16 cellular contexts compared by ENCODE assay signal in the genomic region with DNA sequence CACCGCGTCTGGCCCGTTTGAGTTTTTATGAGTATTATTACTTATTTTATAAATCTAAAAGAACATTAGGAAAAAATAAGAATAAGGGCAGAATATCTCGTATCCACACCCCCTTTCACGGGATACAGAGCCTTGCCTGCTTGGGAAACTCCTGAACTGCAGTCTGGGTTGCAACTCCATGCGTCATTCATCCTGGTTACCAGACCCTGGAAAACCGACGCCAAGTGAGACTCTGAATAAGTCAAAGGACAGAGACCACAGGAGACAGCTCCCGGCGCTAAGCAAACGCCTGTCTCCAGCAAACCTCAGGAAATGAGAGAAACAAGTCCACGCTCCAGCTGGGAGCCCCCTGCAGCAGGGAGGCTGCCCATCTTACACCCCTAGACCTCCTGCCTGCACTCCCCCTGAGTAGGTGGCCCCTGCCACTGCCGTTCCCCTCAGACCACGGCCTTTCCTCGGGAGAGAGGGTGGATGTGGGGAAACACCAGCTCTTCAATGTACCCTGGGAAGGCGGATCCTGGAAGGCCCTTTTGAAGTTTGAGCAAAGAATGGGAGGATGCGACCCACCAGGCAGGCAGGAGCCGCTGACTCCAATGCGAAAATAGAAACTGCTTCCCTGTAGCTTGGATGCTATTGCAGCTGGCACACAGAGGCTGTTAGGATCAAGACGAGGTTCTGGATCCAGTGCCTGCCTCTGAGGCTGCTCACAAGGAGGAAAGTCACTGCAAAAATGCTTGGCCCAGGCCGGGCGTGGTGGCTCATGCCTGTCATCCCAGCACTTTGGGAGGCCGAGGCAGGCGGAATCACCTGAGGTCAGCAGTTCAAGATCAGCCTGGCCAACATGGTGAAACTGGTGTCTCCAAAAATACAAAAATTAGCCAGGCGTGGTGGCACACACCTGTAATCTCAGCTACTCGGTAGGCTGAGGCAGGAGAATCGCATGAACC. TPM values are rescaled to one million over a fixed set of nuclear protein-coding genes. Genes with fewer than 3 reads are reported as not detected.
DNase-seq lines count a peak whose midpoint lies in the region; ATAC-seq and TF ChIP-seq lines count a peak whose summit lies in the region.
"Had no signal": no experiment of that assay in that cellular context is flagged by ENCODE, and none has a peak within 500 bp of the region (broad histone marks: within the 10 kb centered on the region; RNA-seq: fewer than 3 reads in every experiment).

No MANE protein-coding gene starts in this region.

- no peaks in the 10 kb centered on the region for H3K27me3 ChIP-seq in SJSA1 (replicated peaks)
- no peaks in the 10 kb centered on the region for H3K27me3 ChIP-seq in fibroblast of lung (ENCODE audit: control insufficient read depth, insufficient read depth, low read length)
- no peaks in the 10 kb centered on the region for H3K27me3 ChIP-seq in osteoblast (ENCODE audit: insufficient read depth, low read length)
- H3K27me3 ChIP-seq in naive thymus-derived CD4-positive, alpha-beta T cell (ENCODE audit: control insufficient read depth in 2 of 2, insufficient read depth in 2 of 2, low read length in 2 of 2): no peaks in the 10 kb centered on the region

- CTCF ChIA-PET in naive thymus-derived CD4-positive, alpha-beta T cell (lab: Charles Lee): no interaction called here

- no peak overlapping the region for H3K4me3 Mint-ChIP-seq in activated naive CD8-positive, alpha-beta T cell treated with anti-CD3 and anti-CD28 coated beads for 36 hours
- no peak overlapping the region for H3K4me3 Mint-ChIP-seq in naive thymus-derived CD4-positive, alpha-beta T cell
- H3K4me3 Mint-ChIP-seq: activated CD4-positive, alpha-beta T cell treated with anti-CD3 and anti-CD28 coated beads, Interleukin-2, amount 10 ng/mL, durations not matched to agents 24 days and 14 days; activated naive CD8-positive, alpha-beta T cell; activated T-cell treated with anti-CD3 and anti-CD28 coated beads, Interleukin-2, amount 50 U/mL, for 24 hours had no signal

- H3K4me1 Mint-ChIP-seq in activated naive CD8-positive, alpha-beta T cell treated with anti-CD3 and anti-CD28 coated beads for 36 hours: peaks cover 9% of the 10 kb centered on the region
- peaks cover 0 to 19% (median 0%) of the 10 kb centered on the region in 7 donors for H3K4me1 Mint-ChIP-seq in naive thymus-derived CD4-positive, alpha-beta T cell

- H3K79me2 ChIP-seq in fibroblast of lung (ENCODE audit: control insufficient read depth, insufficient read depth, low read length) (peaks cover 45% of the 10 kb centered on the region), osteoblast (ENCODE audit: insufficient read depth, low read length) (peaks cover 90% of the 10 kb centered on the region)

- H2AFZ ChIP-seq in fibroblast of lung (ENCODE audit: low read length): no peak overlapping the region
- no peak overlapping the region for H2AFZ ChIP-seq in osteoblast (ENCODE audit: low read length)

- POLR2A ChIA-PET in naive thymus-derived CD4-positive, alpha-beta T cell (lab: Charles Lee): no interaction called here

- H3K27ac Mint-ChIP-seq in activated naive CD8-positive, alpha-beta T cell treated with anti-CD3 and anti-CD28 coated beads for 36 hours: no peak overlapping the region
- H3K27ac Mint-ChIP-seq in naive thymus-derived CD4-positive, alpha-beta T cell: no peak overlapping the region
- H3K27ac Mint-ChIP-seq: activated CD4-positive, alpha-beta T cell treated with anti-CD3 and anti-CD28 coated beads, Interleukin-2, amount 10 ng/mL, durations not matched to agents 24 days and 14 days; activated naive CD8-positive, alpha-beta T cell; activated T-cell treated with anti-CD3 and anti-CD28 coated beads, Interleukin-2, amount 50 U/mL, for 24 hours; IgD-negative memory B cell had no signal

- H3K9me3 ChIP-seq in SJSA1 (replicated peaks): no peaks in the 10 kb centered on the region
- H3K9me3 ChIP-seq in fibroblast of lung (ENCODE audit: control insufficient read depth, insufficient read depth, low read depth, low read length): no peaks in the 10 kb centered on the region
- H3K9me3 ChIP-seq in osteoblast (ENCODE audit: low read depth, low read length): no peaks in the 10 kb centered on the region
- H3K9me3 ChIP-seq in naive thymus-derived CD4-positive, alpha-beta T cell (ENCODE audit: control insufficient read depth in 2 of 3, low read length in 3 of 3): no peaks in the 10 kb centered on the region

- H3K4me2 ChIP-seq in fibroblast of lung (ENCODE audit: extremely low read depth, insufficient read depth, low read length) (no peak overlapping the region), osteoblast (ENCODE audit: insufficient read depth, low read length) (no peak overlapping the region)

- TF ChIP-seq CTCF in fibroblast of lung (conservative IDR thresholded peaks at IDR 0.05 in 1 of 2, IDR thresholded peaks at IDR 0.05 in 1 of 2; ENCODE audit: low read depth in 1 of 2, low read length in 2 of 2): no peak
- TF ChIP-seq CTCF in osteoblast (IDR thresholded peaks at IDR 0.05; ENCODE audit: extremely low read depth, low read depth, low read length): no peak

- ATAC-seq in naive thymus-derived CD4-positive, alpha-beta T cell: no peak
- ATAC-seq: left ventricle myocardium superior had no signal

- H3K4me1 ChIP-seq in SJSA1 (replicated peaks) (peaks cover 35% of the 10 kb centered on the region), fibroblast of lung (ENCODE audit: control insufficient read depth, extremely low read depth, insufficient read depth, low read length) (peaks cover 25% of the 10 kb centered on the region), osteoblast (ENCODE audit: insufficient read depth, low read length) (peaks cover 42% of the 10 kb centered on the region)
- H3K4me1 ChIP-seq in naive thymus-derived CD4-positive, alpha-beta T cell (ENCODE audit: control insufficient read depth in 2 of 2, insufficient read depth in 2 of 2, low read length in 2 of 2): no peaks in the 10 kb centered on the region

- H3K27ac ChIP-seq in SJSA1: 0 out of 2 replicates have a peak overlapping the region, but pooled peaks have one; percentile 26
- no peak overlapping the region for H3K27ac ChIP-seq in fibroblast of lung (ENCODE audit: insufficient read depth, low read length)
- H3K27ac ChIP-seq in osteoblast (ENCODE audit: low read depth, low read length): peak overlapping the region; percentile 65
- no peak overlapping the region for H3K27ac ChIP-seq in naive thymus-derived CD4-positive, alpha-beta T cell (ENCODE audit: low read depth, low read length)

- H3K9me3 Mint-ChIP-seq in activated naive CD8-positive, alpha-beta T cell treated with anti-CD3 and anti-CD28 coated beads for 36 hours: no peaks in the 10 kb centered on the region
- no peaks in the 10 kb centered on the region for H3K9me3 Mint-ChIP-seq in naive thymus-derived CD4-positive, alpha-beta T cell
- H3K9me3 Mint-ChIP-seq: activated CD4-positive, alpha-beta T cell treated with anti-CD3 and anti-CD28 coated beads, Interleukin-2, amount 10 ng/mL, durations not matched to agents 24 days and 14 days; activated T-cell treated with anti-CD3 and anti-CD28 coated beads, Interleukin-2, amount 50 U/mL, for 24 hours; IgD-negative memory B cell had no signal

- H3K4me3 ChIP-seq in SJSA1 (no peak overlapping the region), fibroblast of lung (replicated peaks in 1 of 4; ENCODE audit: control extremely low read depth in 1 of 4, insufficient read depth in 1 of 4, low read depth in 3 of 4, low read length in 4 of 4) (no peak overlapping the region), osteoblast (ENCODE audit: insufficient read depth, low read length) (no peak overlapping the region)
- no peak overlapping the region for H3K4me3 ChIP-seq in naive thymus-derived CD4-positive, alpha-beta T cell (ENCODE audit: low read length)

- H3K36me3 ChIP-seq in SJSA1 (peaks cover 2% of the 10 kb centered on the region), fibroblast of lung (ENCODE audit: control insufficient read depth, insufficient read depth, low read length) (peaks cover 4% of the 10 kb centered on the region), osteoblast (ENCODE audit: insufficient read depth, low read length) (peaks cover 47% of the 10 kb centered on the region)
- no peaks in the 10 kb centered on the region for H3K36me3 ChIP-seq in naive thymus-derived CD4-positive, alpha-beta T cell (ENCODE audit: control insufficient read depth in 2 of 3, insufficient read depth in 3 of 3, low read length in 3 of 3)

- H4K20me1 ChIP-seq in fibroblast of lung (ENCODE audit: control insufficient read depth, extremely low read depth, insufficient read depth, low read length) (no peaks in the 10 kb centered on the region), osteoblast (ENCODE audit: insufficient read depth, low read length) (peaks cover 60% of the 10 kb centered on the region)

- no peaks in the 10 kb centered on the region for H3K27me3 Mint-ChIP-seq in activated naive CD8-positive, alpha-beta T cell treated with anti-CD3 and anti-CD28 coated beads for 36 hours
- no peaks in the 10 kb centered on the region for H3K27me3 Mint-ChIP-seq in naive thymus-derived CD4-positive, alpha-beta T cell
- H3K27me3 Mint-ChIP-seq: activated CD4-positive, alpha-beta T cell treated with anti-CD3 and anti-CD28 coated beads, Interleukin-2, amount 10 ng/mL, durations not matched to agents 24 days and 14 days; activated naive CD8-positive, alpha-beta T cell; activated T-cell treated with anti-CD3 and anti-CD28 coated beads, Interleukin-2, amount 50 U/mL, for 24 hours; IgD-negative memory B cell had no signal

- no peaks in the 10 kb centered on the region for H3K36me3 Mint-ChIP-seq in activated naive CD8-positive, alpha-beta T cell treated with anti-CD3 and anti-CD28 coated beads for 36 hours
- peaks cover 0 to 3% (median 0%) of the 10 kb centered on the region in 5 donors for H3K36me3 Mint-ChIP-seq in naive thymus-derived CD4-positive, alpha-beta T cell
- H3K36me3 Mint-ChIP-seq: activated naive CD8-positive, alpha-beta T cell; IgD-negative memory B cell had no signal

- DNase-seq in D341Med (ENCODE audit: low spot score) (peak; percentile 17), SJSA1 (ENCODE audit: low read depth in 1 of 2, low spot score in 2 of 2) (no peak), fibroblast of lung (ENCODE audit: low read depth in 2 of 2) (peak; percentile 50 to 88), osteoblast (ENCODE audit: insufficient read length, low spot score, missing footprints) (peak; percentile 43), SIG-M5 (lab: John Stamatoyannopoulos, UW) (no peak)
- no peak for DNase-seq in activated naive CD8-positive, alpha-beta T cell treated with anti-CD3 and anti-CD28 coated beads for 36 hours
- no peak for DNase-seq in stimulated activated naive CD4-positive, alpha-beta T cell (lab: John Stamatoyannopoulos, UW)
- no peak for DNase-seq in naive thymus-derived CD4-positive, alpha-beta T cell
- DNase-seq: activated CD4-positive, alpha-beta T cell treated with anti-CD3 and anti-CD28 coated beads, Interleukin-2, amount 10 ng/mL, durations not matched to agents 24 days and 14 days; activated T-cell treated with anti-CD3 and anti-CD28 coated beads, Interleukin-2, amount 50 U/mL, for 24 hours; hypothalamus; left ventricle myocardium superior; NCI-H1048; stimulated activated CD4-positive, alpha-beta T cell treated with anti-CD3 and anti-CD28 coated beads, Interleukin-2, amount 100 ng/mL, for 24 hours had no signal

- intact Hi-C loops in naive thymus-derived CD4-positive, alpha-beta T cell (cut with micrococcal nuclease): no loop called here

- no peak overlapping the region for H3K9ac ChIP-seq in fibroblast of lung (ENCODE audit: insufficient read depth, low read length)

RNA-seq across cellular contexts. Expression of a gene that starts 37.7 kb away (rescaled TPM):
- 6.0 and 6.5 TPM in 2 replicates for total RNA-seq in SJSA1 (2014; rRNA removed; shearing (Covaris generic))
- total RNA-seq in fibroblast of lung: 3.1 and 3.6 TPM in 2 replicates
- 0.82 and 1.2 TPM in 2 replicates for polyA plus RNA-seq in fibroblast of lung
- polyA plus RNA-seq in fibroblast of lung (2012): 2.3 and 2.9 TPM in 2 replicates
- polyA minus RNA-seq in fibroblast of lung (ENCODE audit: low replicate concordance): 3.4 and 4.6 TPM in 2 replicates
- total RNA-seq in osteoblast: 3.2 and 5.4 TPM in 2 replicates
- total RNA-seq in activated naive CD8-positive, alpha-beta T cell treated with anti-CD3 and anti-CD28 coated beads for 36 hours: 1 to 10 TPM; 2.1 to 2.3 TPM
- total RNA-seq in naive thymus-derived CD4-positive, alpha-beta T cell: 10 to 100 TPM in 2 of 5 experiments, 1 to 10 TPM in 3; 4.0 to 14.1 (median 5.9) TPM
- polyA plus RNA-seq in naive thymus-derived CD4-positive, alpha-beta T cell: 1 to 10 TPM; 1.4 to 2.0 TPM

Comparison
In these comparisons a context has a peak if more than half of its experiments do, and no peak if none do; other contexts are left out.
1. DNase-seq: peak in D341Med (single experiment), fibroblast of lung (2 of 2) and osteoblast (single experiment); none in SJSA1 (0 of 2), activated naive CD8-positive, alpha-beta T cell treated with anti-CD3 and anti-CD28 coated beads for 36 hours (single experiment), SIG-M5 (single experiment), stimulated activated naive CD4-positive, alpha-beta T cell (0 of 6) and naive thymus-derived CD4-positive, alpha-beta T cell (0 of 9).
2. H3K27ac ChIP-seq: peak in SJSA1 (single experiment) and osteoblast (single experiment); none in fibroblast of lung (single experiment) and naive thymus-derived CD4-positive, alpha-beta T cell (single experiment).